9 cellular contexts compared by ENCODE assay signal in genomic region chr5:150413176-150413901, GRCh38. TPM values are rescaled to one million over a fixed set of nuclear protein-coding genes. Genes with fewer than 3 reads are reported as not detected.
DNase-seq lines count a peak whose midpoint lies in the region; ATAC-seq and TF ChIP-seq lines count a peak whose summit lies in the region.
"Had no signal": no experiment of that assay in that cellular context is flagged by ENCODE, and none has a peak within 500 bp of the region (broad histone marks: within the 10 kb centered on the region; RNA-seq: fewer than 3 reads in every experiment).

No MANE protein-coding gene starts in this region.

- WGBS in esophagus muscularis mucosa: 61% methylated on average over 12 of the region's 12 CpGs
- 74 to 80% (median 79%) methylated on average over 12 of the region's 12 CpGs for WGBS in psoas muscle, 3 donors

- H3K36me3 ChIP-seq in DOHH2 (ENCODE audit: control insufficient read depth, low read length) (peaks cover 40% of the 10 kb centered on the region), OCI-LY3 (replicated peaks; ENCODE audit: low read depth, low read length) (peaks cover 35% of the 10 kb centered on the region), esophagus muscularis mucosa (no peaks in the 10 kb centered on the region), psoas muscle (ENCODE audit: insufficient read depth in 1 of 2, low read depth in 1 of 2) (no peaks in the 10 kb centered on the region)
- H3K36me3 ChIP-seq: brain microvascular endothelial cell had no signal

- peaks cover 53% of the 10 kb centered on the region for H3K79me2 ChIP-seq in DOHH2 (ENCODE audit: control insufficient read depth, low read length)
- H3K79me2 ChIP-seq in OCI-LY3 (ENCODE audit: low read length): peaks cover 52% of the 10 kb centered on the region

- no peaks in the 10 kb centered on the region for H3K9me2 ChIP-seq in DOHH2 (replicated peaks; ENCODE audit: control insufficient read depth, low read length)

- H3K4me1 ChIP-seq in DOHH2 (ENCODE audit: control insufficient read depth, low read length): peaks cover 66% of the 10 kb centered on the region
- peaks cover 39% of the 10 kb centered on the region for H3K4me1 ChIP-seq in OCI-LY3 (ENCODE audit: low read length)
- H3K4me1 ChIP-seq in esophagus muscularis mucosa: peaks cover 27 to 44% (median 36%) of the 10 kb centered on the region in 4 donors
- peaks cover 5% of the 10 kb centered on the region for H3K4me1 ChIP-seq in psoas muscle

- DNase-seq in esophagus muscularis mucosa (ENCODE audit: extremely low spot score) (no peak), psoas muscle (no peak), NCI-H1092 (lab: John Stamatoyannopoulos, UW) (no peak)

- peak overlapping the region; percentile 95 for H3K9ac ChIP-seq in OCI-LY3 (ENCODE audit: low read length)

- H3K9me3 ChIP-seq in DOHH2 (ENCODE audit: control insufficient read depth, insufficient read depth, low read length) (no peaks in the 10 kb centered on the region), OCI-LY3 (ENCODE audit: insufficient read depth, low read length) (no peaks in the 10 kb centered on the region), esophagus muscularis mucosa (no peaks in the 10 kb centered on the region), psoas muscle (no peaks in the 10 kb centered on the region)

- H3F3A ChIP-seq in DOHH2 (ENCODE audit: control insufficient read depth, insufficient read depth): peaks cover 40% of the 10 kb centered on the region

- H3K27ac ChIP-seq in DOHH2 (ENCODE audit: low read depth, low read length) (peak overlapping the region; percentile 98), OCI-LY3 (ENCODE audit: low read length) (peak overlapping the region; percentile 100), esophagus muscularis mucosa (replicated peaks in 1 of 4) (peak overlapping the region; percentile 75 to 85 (median 81)), psoas muscle (peak overlapping the region; percentile 61)
- H3K27ac ChIP-seq: brain microvascular endothelial cell had no signal

- no peaks in the 10 kb centered on the region for H3K27me3 ChIP-seq in DOHH2 (ENCODE audit: control insufficient read depth, low read length)
- no peaks in the 10 kb centered on the region for H3K27me3 ChIP-seq in OCI-LY3 (ENCODE audit: low read depth, low read length)
- H3K27me3 ChIP-seq in esophagus muscularis mucosa: no peaks in the 10 kb centered on the region
- H3K27me3 ChIP-seq in psoas muscle (ENCODE audit: insufficient read depth in 3 of 3, low read length in 2 of 3): no peaks in the 10 kb centered on the region
- H3K27me3 ChIP-seq: brain microvascular endothelial cell had no signal

- ATAC-seq in psoas muscle: no peak
- no peak for ATAC-seq in HG02759 (IDR thresholded peaks at IDR 0.05; ENCODE audit: unreplicated experiment)
- no peak for ATAC-seq in HG03439 (IDR thresholded peaks at IDR 0.05; ENCODE audit: unreplicated experiment)
- ATAC-seq in HG03175 (IDR thresholded peaks at IDR 0.05; ENCODE audit: unreplicated experiment): no peak

- no peak overlapping the region for H2AFZ ChIP-seq in OCI-LY3 (ENCODE audit: low read depth, low read length)

- H3K4me2 ChIP-seq in DOHH2 (ENCODE audit: low read length) (peak overlapping the region; percentile 98), OCI-LY3 (ENCODE audit: low read length) (peak overlapping the region; percentile 81)

- intact Hi-C loops in esophagus muscularis mucosa (cut with DNase I) (no loop called here), psoas muscle (cut with DNase I) (no loop called here)

- TF ChIP-seq EP300 in esophagus muscularis mucosa (IDR thresholded peaks at IDR 0.05): no peak

- peak overlapping the region; percentile 96 for H3K4me3 ChIP-seq in DOHH2 (ENCODE audit: low read length)
- peak overlapping the region; percentile 61 for H3K4me3 ChIP-seq in OCI-LY3 (ENCODE audit: low read length)
- H3K4me3 ChIP-seq in esophagus muscularis mucosa: peak overlapping the region; percentile 47 to 64 (median 50)
- peak overlapping the region; percentile 63 for H3K4me3 ChIP-seq in psoas muscle

- peaks cover 15% of the 10 kb centered on the region; the same call in 1 of the 2 replicates for H4K20me1 ChIP-seq in DOHH2 (ENCODE audit: control insufficient read depth, insufficient read depth, low read depth, low read length)
- peaks cover 38% of the 10 kb centered on the region for H4K20me1 ChIP-seq in OCI-LY3 (ENCODE audit: insufficient read depth, low read length)

- TF ChIP-seq CTCF in DOHH2 (IDR thresholded peaks at IDR 0.05; ENCODE audit: low read depth, low read length, poor library complexity, severe bottlenecking) (no peak), OCI-LY3 (IDR thresholded peaks at IDR 0.05; ENCODE audit: low read depth, low read length) (no peak), esophagus muscularis mucosa (IDR thresholded peaks at IDR 0.05) (no peak), psoas muscle (IDR thresholded peaks at IDR 0.05) (no peak)

- no peak for TF ChIP-seq POLR2A in esophagus muscularis mucosa (IDR thresholded peaks at IDR 0.05; ENCODE audit: low read depth)

RNA-seq across cellular contexts. Expression of gene CD74, which starts 0.6 kb away (rescaled TPM):
- total RNA-seq in esophagus muscularis mucosa (100 to 1,000 TPM; 270 to 595 (median 555) TPM), psoas muscle (100 to 1,000 TPM in 3 of 4 donors, 10 to 100 TPM in 1; 72.5 to 299 (median 156) TPM)
- 10 to 100 TPM; 66.5 to 92.0 (median 83.7) TPM for polyA plus RNA-seq in psoas muscle

RNA-seq across cellular contexts. Expression of gene RPS14, which starts 36.2 kb away (rescaled TPM):
- total RNA-seq in esophagus muscularis mucosa: 1,000 to 10,000 TPM; 1,492 to 3,727 (median 2,626) TPM
- 1,000 to 10,000 TPM in 3 of 4 donors, 100 to 1,000 TPM in 1; 977 to 1,443 (median 1,285) TPM for total RNA-seq in psoas muscle
- polyA plus RNA-seq in psoas muscle: 1,000 to 10,000 TPM; 1,999 to 3,049 (median 2,406) TPM

RNA-seq across cellular contexts. Expression of gene TCOF1, which starts 55.8 kb away (rescaled TPM):
- total RNA-seq in esophagus muscularis mucosa (10 to 100 TPM; 27.4 to 46.0 (median 36.3) TPM), psoas muscle (10 to 100 TPM; 22.8 to 26.7 (median 23.6) TPM)
- 10 to 100 TPM; 18.3 to 25.6 (median 24.2) TPM for polyA plus RNA-seq in psoas muscle
